Comparison of ENCODE assay signal across 11 cellular contexts in genomic region chr7:79050592-79050991, GRCh38.
DNase-seq lines count a peak whose midpoint lies in the region; ATAC-seq and TF ChIP-seq lines count a peak whose summit lies in the region.
"Had no signal": no experiment of that assay in that cellular context is flagged by ENCODE, and none has a peak within 500 bp of the region (broad histone marks: within the 10 kb centered on the region; RNA-seq: fewer than 3 reads in every experiment).

No MANE protein-coding gene starts in this region.

- POLR2A ChIA-PET in CD8-positive, alpha-beta T cell (lab: Charles Lee) = no interaction called here

- peak overlapping the region in 4 of 5 experiments; percentile 6 to 44 (median 13) for H3K27ac Mint-ChIP-seq in brain
- no peak overlapping the region for H3K27ac Mint-ChIP-seq in CD8-positive, alpha-beta T cell

- no peak for TF ChIP-seq CTCF in brain (conservative IDR thresholded peaks at IDR 0.05)
- no peak for TF ChIP-seq CTCF in uterus (IDR thresholded peaks at IDR 0.05)
- no peak for TF ChIP-seq CTCF in CD8-positive, alpha-beta T cell (IDR thresholded peaks at IDR 0.05)

- H3K27me3 Mint-ChIP-seq in brain = peaks cover 2% of the 10 kb centered on the region
- no peaks in the 10 kb centered on the region for H3K27me3 Mint-ChIP-seq in CD8-positive, alpha-beta T cell (ENCODE audit: low read depth)

- H3K36me3 Mint-ChIP-seq in brain = no peaks in the 10 kb centered on the region
- H3K36me3 Mint-ChIP-seq in CD8-positive, alpha-beta T cell = no peaks in the 10 kb centered on the region

- peaks cover 11% of the 10 kb centered on the region for H3K4me1 Mint-ChIP-seq in brain
- H3K4me1 Mint-ChIP-seq in CD8-positive, alpha-beta T cell (ENCODE audit: low read depth) = no peaks in the 10 kb centered on the region

- no peak overlapping the region for H3K4me3 ChIP-seq in uterus
- H3K4me3 ChIP-seq in CD8-positive, alpha-beta T cell (ENCODE audit: low read depth, low read length) = no peak overlapping the region
- H3K4me3 ChIP-seq: A549, SJCRH30 had no signal

- H3K36me3 ChIP-seq in uterus = no peaks in the 10 kb centered on the region
- H3K36me3 ChIP-seq in CD8-positive, alpha-beta T cell (ENCODE audit: insufficient read depth, low read length) = no peaks in the 10 kb centered on the region
- H3K36me3 ChIP-seq: SJCRH30 had no signal

- H3K9me3 Mint-ChIP-seq in brain = no peaks in the 10 kb centered on the region
- peaks cover 6% of the 10 kb centered on the region for H3K9me3 Mint-ChIP-seq in CD8-positive, alpha-beta T cell

- intact Hi-C loops in uterus (cut with DNase I; ENCODE audit: low total_unique reads) = no loop called here
- intact Hi-C loops in CD8-positive, alpha-beta T cell (cut with DNase I, micrococcal nuclease) = no loop called here

- H3K9me3 ChIP-seq in uterus = no peaks in the 10 kb centered on the region
- no peaks in the 10 kb centered on the region for H3K9me3 ChIP-seq in CD8-positive, alpha-beta T cell (ENCODE audit: low read length)
- H3K9me3 ChIP-seq: A549, SJCRH30 had no signal

- peak overlapping the region in 1 of 5 experiments; percentile 23 for H3K4me3 Mint-ChIP-seq in brain
- no peak overlapping the region for H3K4me3 Mint-ChIP-seq in CD8-positive, alpha-beta T cell

- no peaks in the 10 kb centered on the region for H3K27me3 ChIP-seq in uterus
- no peaks in the 10 kb centered on the region for H3K27me3 ChIP-seq in CD8-positive, alpha-beta T cell (ENCODE audit: insufficient read depth, low read length)
- H3K27me3 ChIP-seq: SJCRH30 had no signal

- CTCF ChIA-PET in CD8-positive, alpha-beta T cell (lab: Charles Lee) = no interaction called here

- no peak for TF ChIP-seq POLR2A in uterus (IDR thresholded peaks at IDR 0.05)

- H3K4me1 ChIP-seq in uterus = no peaks in the 10 kb centered on the region
- H3K4me1 ChIP-seq in CD8-positive, alpha-beta T cell (ENCODE audit: insufficient read depth, low read length) = no peaks in the 10 kb centered on the region
- H3K4me1 ChIP-seq: A549, SJCRH30 had no signal

- no peak for ATAC-seq in CD8-positive, alpha-beta T cell
- ATAC-seq: A549 had no signal

- no peak overlapping the region for H3K27ac ChIP-seq in uterus
- H3K27ac ChIP-seq in CD8-positive, alpha-beta T cell (ENCODE audit: low read depth, low read length) = no peak overlapping the region
- H3K27ac ChIP-seq: A549, SJCRH30 had no signal

- DNase-seq in NCI-H345 (lab: John Stamatoyannopoulos, UW) (peak; percentile 19), NCI-H345 treated with DMSO at 0.1 percent for 48 hours (lab: John Stamatoyannopoulos, UW; ENCODE audit: unreplicated experiment) (no peak), hepatic stellate cell (ENCODE audit: low spot score) (peak; percentile 1), superior temporal gyrus (ENCODE audit: extremely low spot score) (peak; percentile 89), uterus (no peak), GOT3 (lab: John Stamatoyannopoulos, UW) (no peak)
- no peak for DNase-seq in CD8-positive, alpha-beta T cell
- DNase-seq: KBM-7 had no signal

Comparison
In these comparisons a context has a peak if more than half of its experiments do, and no peak if none do; other contexts are left out.
1. DNase-seq: peak in NCI-H345 (single experiment), hepatic stellate cell (single experiment) and superior temporal gyrus (single experiment); none in NCI-H345 treated with DMSO at 0.1 percent for 48 hours (single experiment), uterus (0 of 2), GOT3 (single experiment) and CD8-positive, alpha-beta T cell (0 of 7).